Comparison of ENCODE assay signal across 1 cellular context in the genomic region with DNA sequence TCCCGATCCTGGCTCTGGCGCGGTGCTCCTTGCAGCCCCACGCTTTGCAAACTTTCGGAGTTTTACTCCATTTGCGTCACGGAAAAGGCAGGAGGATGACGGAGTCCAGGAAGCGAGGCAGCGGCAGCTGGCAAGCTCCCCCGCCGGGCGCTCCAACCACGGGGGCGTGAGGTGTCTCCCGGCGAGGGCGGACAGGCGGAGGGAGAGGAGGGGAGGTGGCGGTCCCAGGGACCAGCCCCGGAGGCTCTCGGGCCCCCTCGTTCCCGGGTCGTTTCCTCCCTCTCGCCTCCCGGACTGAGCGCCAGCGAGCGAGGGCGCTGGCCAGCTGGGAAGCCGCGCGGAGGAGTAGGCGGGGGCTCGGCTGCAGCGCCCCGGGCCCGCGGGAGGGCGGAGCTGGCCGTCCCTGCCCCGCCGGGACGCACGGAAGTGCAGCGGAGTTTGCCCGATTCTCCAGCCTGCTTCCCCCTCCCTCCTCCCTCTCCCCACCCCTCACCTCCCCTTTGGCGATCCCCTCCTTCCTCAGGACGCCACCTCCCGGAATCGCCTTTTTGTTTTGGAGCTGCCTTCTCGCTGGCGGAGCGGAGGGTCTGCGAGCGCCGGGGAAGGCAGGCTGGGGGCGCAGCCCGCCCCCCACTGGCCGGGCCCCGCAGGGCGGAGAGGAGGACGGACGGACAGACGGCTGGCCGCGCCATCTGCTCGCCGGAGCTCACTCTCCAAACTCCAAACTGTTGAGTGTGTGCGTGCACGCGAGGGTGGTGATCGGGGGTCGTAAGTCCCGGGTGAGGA.
TF ChIP-seq lines count a peak whose summit lies in the region.

A gene with protein sequence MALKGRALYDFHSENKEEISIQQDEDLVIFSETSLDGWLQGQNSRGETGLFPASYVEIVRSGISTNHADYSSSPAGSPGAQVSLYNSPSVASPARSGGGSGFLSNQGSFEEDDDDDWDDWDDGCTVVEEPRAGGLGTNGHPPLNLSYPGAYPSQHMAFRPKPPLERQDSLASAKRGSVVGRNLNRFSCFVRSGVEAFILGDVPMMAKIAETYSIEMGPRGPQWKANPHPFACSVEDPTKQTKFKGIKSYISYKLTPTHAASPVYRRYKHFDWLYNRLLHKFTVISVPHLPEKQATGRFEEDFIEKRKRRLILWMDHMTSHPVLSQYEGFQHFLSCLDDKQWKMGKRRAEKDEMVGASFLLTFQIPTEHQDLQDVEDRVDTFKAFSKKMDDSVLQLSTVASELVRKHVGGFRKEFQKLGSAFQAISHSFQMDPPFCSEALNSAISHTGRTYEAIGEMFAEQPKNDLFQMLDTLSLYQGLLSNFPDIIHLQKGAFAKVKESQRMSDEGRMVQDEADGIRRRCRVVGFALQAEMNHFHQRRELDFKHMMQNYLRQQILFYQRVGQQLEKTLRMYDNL (plus strand): TSS at position 543 of the 786 bp plus-strand sequence. CDS start 1,191 bp downstream, outside the sequence.

TF ChIP-seq in K562, 482 proteins besides CTCF, POLR2A, EP300 and RAD21 (continued from another document and continues in another):
- peak; percentile 71; the same call in 1 of the 2 replicates for TF ChIP-seq ZSCAN29 (IDR thresholded peaks at IDR 0.05)
- TF ChIP-seq, protein P1, sequence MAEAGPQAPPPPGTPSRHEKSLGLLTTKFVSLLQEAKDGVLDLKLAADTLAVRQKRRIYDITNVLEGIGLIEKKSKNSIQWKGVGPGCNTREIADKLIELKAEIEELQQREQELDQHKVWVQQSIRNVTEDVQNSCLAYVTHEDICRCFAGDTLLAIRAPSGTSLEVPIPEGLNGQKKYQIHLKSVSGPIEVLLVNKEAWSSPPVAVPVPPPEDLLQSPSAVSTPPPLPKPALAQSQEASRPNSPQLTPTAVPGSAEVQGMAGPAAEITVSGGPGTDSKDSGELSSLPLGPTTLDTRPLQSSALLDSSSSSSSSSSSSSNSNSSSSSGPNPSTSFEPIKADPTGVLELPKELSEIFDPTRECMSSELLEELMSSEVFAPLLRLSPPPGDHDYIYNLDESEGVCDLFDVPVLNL (CRISPR knock-in tag; IDR thresholded peaks at IDR 0.05; ENCODE audit: low read depth) = no peak
- TF ChIP-seq ELF1 (tag; IDR thresholded peaks at IDR 0.05) = peak; percentile 83
- TF ChIP-seq, protein P2, sequence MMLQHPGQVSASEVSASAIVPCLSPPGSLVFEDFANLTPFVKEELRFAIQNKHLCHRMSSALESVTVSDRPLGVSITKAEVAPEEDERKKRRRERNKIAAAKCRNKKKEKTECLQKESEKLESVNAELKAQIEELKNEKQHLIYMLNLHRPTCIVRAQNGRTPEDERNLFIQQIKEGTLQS (IDR thresholded peaks at IDR 0.05) = peak; percentile 21; the same call in 1 of the 2 replicates
- TF ChIP-seq, protein P2 (CRISPR knock-in tag; conservative IDR thresholded peaks at IDR 0.05) = no peak
- peak; percentile 97 for TF ChIP-seq PCBP1 (IDR thresholded peaks at IDR 0.05; ENCODE audit: low read depth, low read length, poor library complexity, severe bottlenecking)
- TF ChIP-seq ATF7 (IDR thresholded peaks at IDR 0.05) = peak; percentile 37
- 0 out of 2 replicates have a peak, but pooled peaks have one; percentile 33 for TF ChIP-seq OTX1 (CRISPR knock-in tag; IDR thresholded peaks at IDR 0.05)
- TF ChIP-seq MAZ (CRISPR knock-in tag; conservative IDR thresholded peaks at IDR 0.05 in 1 of 2, IDR thresholded peaks at IDR 0.05 in 1 of 2) = peak; percentile 92
- 0 out of 4 replicates have a peak, but pooled peaks of 1 of the 2 experiments have one; percentile 6 for TF ChIP-seq SRF (CRISPR knock-in tag; IDR thresholded peaks at IDR 0.05)
- 0 out of 2 replicates have a peak, but pooled peaks have one; percentile 30 for TF ChIP-seq CREB1 (IDR thresholded peaks at IDR 0.05)
- no peak; the same call in 1 of the 2 replicates for TF ChIP-seq CREB1 (CRISPR knock-in tag; IDR thresholded peaks at IDR 0.05)
- peak; percentile 63 for TF ChIP-seq DACH1 (IDR thresholded peaks at IDR 0.05; ENCODE audit: partially characterized antibody)
- TF ChIP-seq NFRKB (IDR thresholded peaks at IDR 0.05; ENCODE audit: low read depth) = peak; percentile 39; the same call in 1 of the 2 replicates
- peak; percentile 43; the same call in 1 of the 2 replicates for TF ChIP-seq CREM (IDR thresholded peaks at IDR 0.05; ENCODE audit: low read depth)
- TF ChIP-seq ZFP36 (IDR thresholded peaks at IDR 0.05; ENCODE audit: low read depth, low read length, partially characterized antibody) = peak; percentile 17
- no peak for TF ChIP-seq PRMT5 (CRISPR knock-in tag; IDR thresholded peaks at IDR 0.05)
- TF ChIP-seq ESRRB (CRISPR knock-in tag; IDR thresholded peaks at IDR 0.05; ENCODE audit: borderline replicate concordance) = no peak
- 0 out of 2 replicates have a peak, but pooled peaks have one; percentile 24 for TF ChIP-seq SMARCA4 (IDR thresholded peaks at IDR 0.05)
- TF ChIP-seq NCOA6 (IDR thresholded peaks at IDR 0.05) = peak; percentile 88
- TF ChIP-seq HNRNPLL (IDR thresholded peaks at IDR 0.05; ENCODE audit: low read depth, low read length, poor library complexity, severe bottlenecking) = peak; percentile 86
- TF ChIP-seq HMGN3 (IDR thresholded peaks at IDR 0.05; ENCODE audit: borderline replicate concordance, extremely low read depth, insufficient read length, low read depth, low read length) = peak; percentile 85
- TF ChIP-seq MTA1 (IDR thresholded peaks at IDR 0.05; ENCODE audit: borderline replicate concordance) = peak; percentile 38; the same call in 1 of the 2 replicates
- TF ChIP-seq RBBP5 (IDR thresholded peaks at IDR 0.05; ENCODE audit: borderline replicate concordance, insufficient read depth, low read length, poor library complexity, severe bottlenecking) = peak; percentile 77
- TF ChIP-seq, protein P3, sequence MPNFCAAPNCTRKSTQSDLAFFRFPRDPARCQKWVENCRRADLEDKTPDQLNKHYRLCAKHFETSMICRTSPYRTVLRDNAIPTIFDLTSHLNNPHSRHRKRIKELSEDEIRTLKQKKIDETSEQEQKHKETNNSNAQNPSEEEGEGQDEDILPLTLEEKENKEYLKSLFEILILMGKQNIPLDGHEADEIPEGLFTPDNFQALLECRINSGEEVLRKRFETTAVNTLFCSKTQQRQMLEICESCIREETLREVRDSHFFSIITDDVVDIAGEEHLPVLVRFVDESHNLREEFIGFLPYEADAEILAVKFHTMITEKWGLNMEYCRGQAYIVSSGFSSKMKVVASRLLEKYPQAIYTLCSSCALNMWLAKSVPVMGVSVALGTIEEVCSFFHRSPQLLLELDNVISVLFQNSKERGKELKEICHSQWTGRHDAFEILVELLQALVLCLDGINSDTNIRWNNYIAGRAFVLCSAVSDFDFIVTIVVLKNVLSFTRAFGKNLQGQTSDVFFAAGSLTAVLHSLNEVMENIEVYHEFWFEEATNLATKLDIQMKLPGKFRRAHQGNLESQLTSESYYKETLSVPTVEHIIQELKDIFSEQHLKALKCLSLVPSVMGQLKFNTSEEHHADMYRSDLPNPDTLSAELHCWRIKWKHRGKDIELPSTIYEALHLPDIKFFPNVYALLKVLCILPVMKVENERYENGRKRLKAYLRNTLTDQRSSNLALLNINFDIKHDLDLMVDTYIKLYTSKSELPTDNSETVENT (CRISPR knock-in tag; IDR thresholded peaks at IDR 0.05) = 0 out of 2 replicates have a peak, but pooled peaks have one; percentile 18
- TF ChIP-seq HCFC1 (IDR thresholded peaks at IDR 0.05; ENCODE audit: low read depth, low read length) = 0 out of 2 replicates have a peak, but pooled peaks have one; percentile 29
- TF ChIP-seq ZNF263 (CRISPR knock-in tag; IDR thresholded peaks at IDR 0.05; ENCODE audit: borderline replicate concordance) = peak; percentile 90
- TF ChIP-seq RAD51 (IDR thresholded peaks at IDR 0.05; ENCODE audit: borderline replicate concordance, low read depth) = no peak
- TF ChIP-seq YBX1 (IDR thresholded peaks at IDR 0.05) = no peak
- TF ChIP-seq, protein P4, sequence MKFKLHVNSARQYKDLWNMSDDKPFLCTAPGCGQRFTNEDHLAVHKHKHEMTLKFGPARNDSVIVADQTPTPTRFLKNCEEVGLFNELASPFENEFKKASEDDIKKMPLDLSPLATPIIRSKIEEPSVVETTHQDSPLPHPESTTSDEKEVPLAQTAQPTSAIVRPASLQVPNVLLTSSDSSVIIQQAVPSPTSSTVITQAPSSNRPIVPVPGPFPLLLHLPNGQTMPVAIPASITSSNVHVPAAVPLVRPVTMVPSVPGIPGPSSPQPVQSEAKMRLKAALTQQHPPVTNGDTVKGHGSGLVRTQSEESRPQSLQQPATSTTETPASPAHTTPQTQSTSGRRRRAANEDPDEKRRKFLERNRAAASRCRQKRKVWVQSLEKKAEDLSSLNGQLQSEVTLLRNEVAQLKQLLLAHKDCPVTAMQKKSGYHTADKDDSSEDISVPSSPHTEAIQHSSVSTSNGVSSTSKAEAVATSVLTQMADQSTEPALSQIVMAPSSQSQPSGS (CRISPR knock-in tag; IDR thresholded peaks at IDR 0.05) = no peak
- TF ChIP-seq SIN3A (IDR thresholded peaks at IDR 0.05; ENCODE audit: borderline replicate concordance in 2 of 2, control insufficient read depth in 1 of 2, low read depth in 2 of 2, low read length in 2 of 2) = peak in 1 of 2 experiments; percentile 42; a peak in 1 of 4 replicates
- TF ChIP-seq ZBTB7A (IDR thresholded peaks at IDR 0.05; ENCODE audit: borderline replicate concordance, control insufficient read depth, low read depth, low read length) = peak; percentile 94
- peak in 1 of 2 experiments; percentile 45; a peak in 2 of 4 replicates for TF ChIP-seq HDAC1 (IDR thresholded peaks at IDR 0.05)
- TF ChIP-seq, protein P5, sequence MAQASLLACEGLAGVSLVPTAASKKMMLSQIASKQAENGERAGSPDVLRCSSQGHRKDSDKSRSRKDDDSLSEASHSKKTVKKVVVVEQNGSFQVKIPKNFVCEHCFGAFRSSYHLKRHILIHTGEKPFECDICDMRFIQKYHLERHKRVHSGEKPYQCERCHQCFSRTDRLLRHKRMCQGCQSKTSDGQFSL (CRISPR knock-in tag; IDR thresholded peaks at IDR 0.05) = peak; percentile 38; the same call in 1 of the 2 replicates
- TF ChIP-seq, protein P5 (tag; IDR thresholded peaks at IDR 0.05) = no peak
- TF ChIP-seq NEUROD1 (IDR thresholded peaks at IDR 0.05; ENCODE audit: borderline replicate concordance, low read depth, low read length, partially characterized antibody) = no peak
- peak; percentile 84 for TF ChIP-seq RBFOX2 (IDR thresholded peaks at IDR 0.05; ENCODE audit: low read depth, low read length)
- TF ChIP-seq, protein P6, sequence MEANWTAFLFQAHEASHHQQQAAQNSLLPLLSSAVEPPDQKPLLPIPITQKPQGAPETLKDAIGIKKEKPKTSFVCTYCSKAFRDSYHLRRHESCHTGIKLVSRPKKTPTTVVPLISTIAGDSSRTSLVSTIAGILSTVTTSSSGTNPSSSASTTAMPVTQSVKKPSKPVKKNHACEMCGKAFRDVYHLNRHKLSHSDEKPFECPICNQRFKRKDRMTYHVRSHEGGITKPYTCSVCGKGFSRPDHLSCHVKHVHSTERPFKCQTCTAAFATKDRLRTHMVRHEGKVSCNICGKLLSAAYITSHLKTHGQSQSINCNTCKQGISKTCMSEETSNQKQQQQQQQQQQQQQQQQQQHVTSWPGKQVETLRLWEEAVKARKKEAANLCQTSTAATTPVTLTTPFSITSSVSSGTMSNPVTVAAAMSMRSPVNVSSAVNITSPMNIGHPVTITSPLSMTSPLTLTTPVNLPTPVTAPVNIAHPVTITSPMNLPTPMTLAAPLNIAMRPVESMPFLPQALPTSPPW (CRISPR knock-in tag; IDR thresholded peaks at IDR 0.05) = peak; percentile 95
- peak; percentile 10; the same call in 1 of the 2 replicates for TF ChIP-seq ZNF583 (CRISPR knock-in tag; IDR thresholded peaks at IDR 0.05)
- peak; percentile 99 for TF ChIP-seq HNRNPK (IDR thresholded peaks at IDR 0.05; ENCODE audit: low read depth, low read length, poor library complexity, severe bottlenecking)
- 0 out of 2 replicates have a peak, but pooled peaks have one; percentile 12 for TF ChIP-seq SMC3 (conservative IDR thresholded peaks at IDR 0.05; ENCODE audit: insufficient read depth, low read depth, low read length)
- peak; percentile 34; the same call in 1 of the 2 replicates for TF ChIP-seq GATAD2A (IDR thresholded peaks at IDR 0.05)
- TF ChIP-seq, protein P7, sequence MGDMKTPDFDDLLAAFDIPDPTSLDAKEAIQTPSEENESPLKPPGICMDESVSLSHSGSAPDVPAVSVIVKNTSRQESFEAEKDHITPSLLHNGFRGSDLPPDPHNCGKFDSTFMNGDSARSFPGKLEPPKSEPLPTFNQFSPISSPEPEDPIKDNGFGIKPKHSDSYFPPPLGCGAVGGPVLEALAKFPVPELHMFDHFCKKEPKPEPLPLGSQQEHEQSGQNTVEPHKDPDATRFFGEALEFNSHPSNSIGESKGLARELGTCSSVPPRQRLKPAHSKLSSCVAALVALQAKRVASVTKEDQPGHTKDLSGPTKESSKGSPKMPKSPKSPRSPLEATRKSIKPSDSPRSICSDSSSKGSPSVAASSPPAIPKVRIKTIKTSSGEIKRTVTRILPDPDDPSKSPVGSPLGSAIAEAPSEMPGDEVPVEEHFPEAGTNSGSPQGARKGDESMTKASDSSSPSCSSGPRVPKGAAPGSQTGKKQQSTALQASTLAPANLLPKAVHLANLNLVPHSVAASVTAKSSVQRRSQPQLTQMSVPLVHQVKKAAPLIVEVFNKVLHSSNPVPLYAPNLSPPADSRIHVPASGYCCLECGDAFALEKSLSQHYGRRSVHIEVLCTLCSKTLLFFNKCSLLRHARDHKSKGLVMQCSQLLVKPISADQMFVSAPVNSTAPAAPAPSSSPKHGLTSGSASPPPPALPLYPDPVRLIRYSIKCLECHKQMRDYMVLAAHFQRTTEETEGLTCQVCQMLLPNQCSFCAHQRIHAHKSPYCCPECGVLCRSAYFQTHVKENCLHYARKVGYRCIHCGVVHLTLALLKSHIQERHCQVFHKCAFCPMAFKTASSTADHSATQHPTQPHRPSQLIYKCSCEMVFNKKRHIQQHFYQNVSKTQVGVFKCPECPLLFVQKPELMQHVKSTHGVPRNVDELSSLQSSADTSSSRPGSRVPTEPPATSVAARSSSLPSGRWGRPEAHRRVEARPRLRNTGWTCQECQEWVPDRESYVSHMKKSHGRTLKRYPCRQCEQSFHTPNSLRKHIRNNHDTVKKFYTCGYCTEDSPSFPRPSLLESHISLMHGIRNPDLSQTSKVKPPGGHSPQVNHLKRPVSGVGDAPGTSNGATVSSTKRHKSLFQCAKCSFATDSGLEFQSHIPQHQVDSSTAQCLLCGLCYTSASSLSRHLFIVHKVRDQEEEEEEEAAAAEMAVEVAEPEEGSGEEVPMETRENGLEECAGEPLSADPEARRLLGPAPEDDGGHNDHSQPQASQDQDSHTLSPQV (IDR thresholded peaks at IDR 0.05) = no peak
- TF ChIP-seq POLR2B (IDR thresholded peaks at IDR 0.05; ENCODE audit: low read depth, partially characterized antibody) = peak; percentile 40
- no peak for TF ChIP-seq ELF4 (CRISPR knock-in tag; IDR thresholded peaks at IDR 0.05)
- TF ChIP-seq HEY1 (CRISPR knock-in tag; IDR thresholded peaks at IDR 0.05; ENCODE audit: borderline replicate concordance) = no peak
